In the genomic region with DNA sequence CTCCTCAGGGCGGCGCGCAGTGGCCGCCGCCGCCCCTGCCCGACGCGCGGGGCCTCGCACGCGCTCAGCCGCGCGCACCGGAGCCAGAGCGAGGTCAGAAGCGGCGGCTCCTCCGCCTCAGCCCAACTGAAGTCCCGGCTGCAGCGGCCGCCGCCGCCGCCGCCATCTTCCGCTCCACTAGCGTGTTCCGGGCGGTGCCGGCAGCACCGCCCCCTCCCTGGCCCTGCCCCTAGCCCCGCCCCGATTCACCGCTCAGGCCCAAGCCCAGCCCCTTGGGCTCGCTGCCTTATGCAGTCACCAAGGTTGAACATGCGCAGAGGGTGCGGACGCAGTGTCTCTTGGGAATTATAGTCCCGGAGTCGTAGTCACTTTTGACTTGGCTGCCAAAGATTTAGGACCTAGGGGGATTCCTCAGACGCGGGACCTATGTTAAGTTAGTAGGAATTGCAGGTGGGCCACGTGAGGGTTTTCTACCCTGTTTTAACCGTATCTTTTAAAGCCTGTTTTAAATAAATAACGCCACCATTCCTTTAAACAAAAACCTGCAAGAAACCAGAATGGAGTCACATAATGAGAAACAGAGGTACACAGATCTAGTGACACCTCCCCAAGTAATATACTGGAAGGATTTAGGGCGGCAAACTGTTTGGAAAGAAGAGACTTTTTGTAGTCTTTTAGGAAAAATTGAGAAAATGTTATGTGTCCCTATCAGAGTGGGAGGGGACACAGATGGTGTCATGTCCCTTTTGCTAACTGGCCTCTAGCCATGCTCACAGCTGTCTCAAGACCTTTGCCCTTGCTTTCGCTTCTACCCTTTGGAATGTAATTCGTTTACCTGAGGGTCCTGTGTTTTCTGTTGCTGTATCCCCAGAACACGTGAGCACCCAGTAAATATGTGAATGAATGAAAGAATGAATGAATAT, we compare ENCODE assay signal across 8 cellular contexts. TPM values are rescaled to one million over a fixed set of nuclear protein-coding genes. Genes with fewer than 3 reads are reported as not detected.
DNase-seq lines count a peak whose midpoint lies in the region; ATAC-seq and TF ChIP-seq lines count a peak whose summit lies in the region.

A gene with protein sequence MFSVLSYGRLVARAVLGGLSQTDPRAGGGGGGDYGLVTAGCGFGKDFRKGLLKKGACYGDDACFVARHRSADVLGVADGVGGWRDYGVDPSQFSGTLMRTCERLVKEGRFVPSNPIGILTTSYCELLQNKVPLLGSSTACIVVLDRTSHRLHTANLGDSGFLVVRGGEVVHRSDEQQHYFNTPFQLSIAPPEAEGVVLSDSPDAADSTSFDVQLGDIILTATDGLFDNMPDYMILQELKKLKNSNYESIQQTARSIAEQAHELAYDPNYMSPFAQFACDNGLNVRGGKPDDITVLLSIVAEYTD (minus strand): TSS at position 182 of the 923 bp plus-strand sequence. CDS start 287 bp downstream, outside the sequence.

- H2AFZ ChIP-seq in Loucy (ENCODE audit: low read length), result peak within 1 kb of the TSS; percentile 94

- H3K4me1 ChIP-seq in Loucy (ENCODE audit: insufficient read depth, low read length, poor library complexity, severe bottlenecking) (peaks cover 40% of the 10 kb centered on the region), RWPE2 (ENCODE audit: insufficient read depth, poor library complexity, severe bottlenecking) (peaks cover 24% of the 10 kb centered on the region)

- ATAC-seq in RWPE2 (ENCODE audit: low read depth), result peak; percentile 89
- ATAC-seq in naive thymus-derived CD8-positive, alpha-beta T cell, result peak; percentile 89 to 94
- ATAC-seq in stimulated activated naive B cell treated with anti-CD40 and anti-IgM and Interleukin-4, amounts not matched to agents 10 μg/mL and 1 μg/mL and 100 μg/mL, for 72 hours (replicated peaks), result peak; percentile 91 to 94

- H3K36me3 ChIP-seq in Loucy (ENCODE audit: insufficient read depth, low read length) (no peaks in the 10 kb centered on the region), RWPE2 (ENCODE audit: low read depth) (no peaks in the 10 kb centered on the region)

- H3F3A ChIP-seq in Loucy (ENCODE audit: low read depth), result no peaks in the 10 kb centered on the region

- H3K4me3 ChIP-seq in Loucy (ENCODE audit: low read length, poor library complexity, severe bottlenecking) (peak within 1 kb of the TSS; percentile 86), RWPE2 (ENCODE audit: severe bottlenecking) (peak within 1 kb of the TSS; percentile 96), fibroblast of mammary gland (ENCODE audit: control insufficient read depth, low read depth, low read length) (peak within 1 kb of the TSS; percentile 91)

- H3K27me3 ChIP-seq in Loucy (ENCODE audit: insufficient read depth, low read length, poor library complexity, severe bottlenecking) (no peaks in the 10 kb centered on the region), RWPE2 (ENCODE audit: insufficient read depth, poor library complexity, severe bottlenecking) (no peaks in the 10 kb centered on the region)

- H3K27ac ChIP-seq in RWPE2 (ENCODE audit: poor library complexity, severe bottlenecking), result peak within 1 kb of the TSS; percentile 99

- peak within 1 kb of the TSS; percentile 96 for H3K27ac Mint-ChIP-seq in activated T-helper 2 cell treated with anti-CD3 and anti-CD28 coated beads, Interferon-gamma antibody, Interleukin-2, Interleukin-4, amounts not matched to agents 10 μg/mL and 5 μg/mL and 100 μg/mL, durations not matched to agents 14 hours and 24 hours and 36 hours
- H3K27ac Mint-ChIP-seq in naive thymus-derived CD8-positive, alpha-beta T cell, result peak within 1 kb of the TSS; percentile 90 to 98 (median 95)
- peak within 1 kb of the TSS; percentile 95 for H3K27ac Mint-ChIP-seq in stimulated activated naive B cell treated with anti-CD40 and anti-IgM and Interleukin-4, amounts not matched to agents 10 μg/mL and 1 μg/mL and 100 μg/mL, for 72 hours

- peaks cover 61% of the 10 kb centered on the region for H3K4me1 Mint-ChIP-seq in activated T-helper 2 cell treated with anti-CD3 and anti-CD28 coated beads, Interferon-gamma antibody, Interleukin-2, Interleukin-4, amounts not matched to agents 10 μg/mL and 5 μg/mL and 100 μg/mL, durations not matched to agents 14 hours and 24 hours and 36 hours (ENCODE audit: low read depth)
- peaks cover 16 to 67% (median 63%) of the 10 kb centered on the region in 4 donors for H3K4me1 Mint-ChIP-seq in naive thymus-derived CD8-positive, alpha-beta T cell
- H3K4me1 Mint-ChIP-seq in stimulated activated naive B cell treated with anti-CD40 and anti-IgM and Interleukin-4, amounts not matched to agents 10 μg/mL and 1 μg/mL and 100 μg/mL, for 72 hours, result peaks cover 34 to 70% of the 10 kb centered on the region in 2 donors

- intact Hi-C loops in activated T-helper 2 cell treated with anti-CD3 and anti-CD28 coated beads, Interferon-gamma antibody, Interleukin-2, Interleukin-4, amounts not matched to agents 10 μg/mL and 5 μg/mL and 100 μg/mL, durations not matched to agents 14 hours and 24 hours and 36 hours (cut with micrococcal nuclease), result loop anchor here (2.0 to 5.0 kb wide), 2 partner anchors 63 to 301 kb away; partner anchors contain the start of gene ATP2A2

- peaks cover 49% of the 10 kb centered on the region for H3K79me2 ChIP-seq in Loucy (ENCODE audit: insufficient read depth, low read length)

- H3K4me3 Mint-ChIP-seq in activated T-helper 2 cell treated with anti-CD3 and anti-CD28 coated beads, Interferon-gamma antibody, Interleukin-2, Interleukin-4, amounts not matched to agents 10 μg/mL and 5 μg/mL and 100 μg/mL, durations not matched to agents 14 hours and 24 hours and 36 hours (ENCODE audit: low read depth), result peak within 1 kb of the TSS; percentile 98
- H3K4me3 Mint-ChIP-seq in naive thymus-derived CD8-positive, alpha-beta T cell, result peak within 1 kb of the TSS; percentile 89 to 97 (median 94)
- H3K4me3 Mint-ChIP-seq in stimulated activated naive B cell treated with anti-CD40 and anti-IgM and Interleukin-4, amounts not matched to agents 10 μg/mL and 1 μg/mL and 100 μg/mL, for 72 hours, result peak within 1 kb of the TSS; percentile 93

- H3K9me3 ChIP-seq in Loucy (ENCODE audit: insufficient read depth, low read depth, low read length) (no peaks in the 10 kb centered on the region), RWPE2 (ENCODE audit: severe bottlenecking) (no peaks in the 10 kb centered on the region)

- no peaks in the 10 kb centered on the region for H3K27me3 Mint-ChIP-seq in activated T-helper 2 cell treated with anti-CD3 and anti-CD28 coated beads, Interferon-gamma antibody, Interleukin-2, Interleukin-4, amounts not matched to agents 10 μg/mL and 5 μg/mL and 100 μg/mL, durations not matched to agents 14 hours and 24 hours and 36 hours (ENCODE audit: low read depth)
- no peaks in the 10 kb centered on the region for H3K27me3 Mint-ChIP-seq in naive thymus-derived CD8-positive, alpha-beta T cell
- no peaks in the 10 kb centered on the region for H3K27me3 Mint-ChIP-seq in stimulated activated naive B cell treated with anti-CD40 and anti-IgM and Interleukin-4, amounts not matched to agents 10 μg/mL and 1 μg/mL and 100 μg/mL, for 72 hours

- peaks cover 42% of the 10 kb centered on the region for H4K20me1 ChIP-seq in Loucy (ENCODE audit: insufficient read depth, low read length, poor library complexity, severe bottlenecking)

- H3K4me2 ChIP-seq in Loucy (ENCODE audit: low read depth, low read length, poor library complexity, severe bottlenecking), result peak within 1 kb of the TSS; percentile 89

- H3K9ac ChIP-seq in Loucy (ENCODE audit: low read depth, low read length, poor library complexity, severe bottlenecking), result peak within 1 kb of the TSS; percentile 83

- POLR2A ChIA-PET in naive thymus-derived CD8-positive, alpha-beta T cell (lab: Charles Lee), result interaction anchor here (2.0 kb wide), 1 partner anchor 30 kb away, joined by 11 read pairs; the partner anchor contains the start of gene TCTN1

- H3K36me3 Mint-ChIP-seq in activated T-helper 2 cell treated with anti-CD3 and anti-CD28 coated beads, Interferon-gamma antibody, Interleukin-2, Interleukin-4, amounts not matched to agents 10 μg/mL and 5 μg/mL and 100 μg/mL, durations not matched to agents 14 hours and 24 hours and 36 hours (ENCODE audit: low read depth), result peaks cover 27% of the 10 kb centered on the region
- H3K36me3 Mint-ChIP-seq in naive thymus-derived CD8-positive, alpha-beta T cell, result no peaks in the 10 kb centered on the region
- peaks cover 16 to 19% of the 10 kb centered on the region in 2 donors for H3K36me3 Mint-ChIP-seq in stimulated activated naive B cell treated with anti-CD40 and anti-IgM and Interleukin-4, amounts not matched to agents 10 μg/mL and 1 μg/mL and 100 μg/mL, for 72 hours

- no peaks in the 10 kb centered on the region for H3K9me2 ChIP-seq in Loucy (replicated peaks; ENCODE audit: low read depth, low read length)

- TF ChIP-seq CTCF in Loucy (conservative IDR thresholded peaks at IDR 0.05; ENCODE audit: low read length) (no peak), RWPE2 (IDR thresholded peaks at IDR 0.05; ENCODE audit: poor library complexity, severe bottlenecking) (no peak), fibroblast of mammary gland (conservative IDR thresholded peaks at IDR 0.05; ENCODE audit: control insufficient read depth, insufficient read depth, low read depth, low read length) (no peak)

- DNase-seq in EH (ENCODE audit: low read depth) (peak; percentile 94), H4 (ENCODE audit: low spot score) (peak; percentile 92), RWPE2 (ENCODE audit: low spot score) (peak; percentile 93), fibroblast of mammary gland (ENCODE audit: low read depth) (peak; percentile 96)
- DNase-seq in activated T-helper 2 cell treated with anti-CD3 and anti-CD28 coated beads, Interferon-gamma antibody, Interleukin-2, Interleukin-4, amounts not matched to agents 10 μg/mL and 5 μg/mL and 100 μg/mL, durations not matched to agents 14 hours and 24 hours and 36 hours (ENCODE audit: low spot score), result peak; percentile 91
- peak; percentile 86 to 98 (median 94) for DNase-seq in naive thymus-derived CD8-positive, alpha-beta T cell
- DNase-seq in stimulated activated naive B cell treated with anti-CD40 and anti-IgM and Interleukin-4, amounts not matched to agents 10 μg/mL and 1 μg/mL and 100 μg/mL, for 72 hours, result peak; percentile 94

- H3K9me3 Mint-ChIP-seq in activated T-helper 2 cell treated with anti-CD3 and anti-CD28 coated beads, Interferon-gamma antibody, Interleukin-2, Interleukin-4, amounts not matched to agents 10 μg/mL and 5 μg/mL and 100 μg/mL, durations not matched to agents 14 hours and 24 hours and 36 hours, result no peaks in the 10 kb centered on the region
- H3K9me3 Mint-ChIP-seq in naive thymus-derived CD8-positive, alpha-beta T cell, result no peaks in the 10 kb centered on the region
- H3K9me3 Mint-ChIP-seq in stimulated activated naive B cell treated with anti-CD40 and anti-IgM and Interleukin-4, amounts not matched to agents 10 μg/mL and 1 μg/mL and 100 μg/mL, for 72 hours, result no peaks in the 10 kb centered on the region

RNA-seq across cellular contexts. Expression of the gene that starts here (rescaled TPM):
- 3.6 and 3.7 TPM in 2 replicates for total RNA-seq in H4 (2014; rRNA removed; shearing (Covaris generic))
- 41.7 and 42.4 TPM in 2 replicates for total RNA-seq in activated T-helper 2 cell treated with anti-CD3 and anti-CD28 coated beads, Interferon-gamma antibody, Interleukin-2, Interleukin-4, amounts not matched to agents 10 μg/mL and 5 μg/mL and 100 μg/mL, durations not matched to agents 14 hours and 24 hours and 36 hours
- 10 to 100 TPM; 34.4 to 34.8 TPM for total RNA-seq in naive thymus-derived CD8-positive, alpha-beta T cell
- polyA plus RNA-seq in naive thymus-derived CD8-positive, alpha-beta T cell, result 10 to 100 TPM in 1 of 3 donors, 1 to 10 TPM in 2; 7.6 to 10.2 (median 9.6) TPM

Comparison
In these comparisons a context has a peak if more than half of its experiments do, and no peak if none do; other contexts are left out.
1. Peak in every context shown above with its lines: DNase-seq, ATAC-seq, H3K4me3 ChIP-seq and H3K27ac ChIP-seq.